In genomic region chr16:85856585-85856984, GRCh38 we compare ENCODE assay signal across 24 cellular contexts. TPM values are rescaled to one million over a fixed set of nuclear protein-coding genes. Genes with fewer than 3 reads are reported as not detected.
"Had no signal": no experiment of that assay in that cellular context is flagged by ENCODE, and none has a peak within 500 bp of the region (broad histone marks: within the 10 kb centered on the region; RNA-seq: fewer than 3 reads in every experiment).

No MANE protein-coding gene starts in this region.

- H3K4me1 ChIP-seq: body of pancreas, suprapubic skin, uterus had no signal

- H3K4me3 ChIP-seq: body of pancreas, cardiac muscle cell, left lung, lung, stomach, suprapubic skin, tibial nerve, uterus had no signal

- H3K36me3 Mint-ChIP-seq: naive thymus-derived CD8-positive, alpha-beta T cell had no signal

- H3K9me3 ChIP-seq: suprapubic skin, tibial nerve, uterus had no signal

- H3K4me3 Mint-ChIP-seq: activated naive CD8-positive, alpha-beta T cell treated with anti-CD3 and anti-CD28 coated beads, Interleukin-2, amount 50 U/mL, for 24 hours; naive thymus-derived CD8-positive, alpha-beta T cell had no signal

- H3K27ac ChIP-seq: body of pancreas, cardiac muscle cell, left lung, stomach, suprapubic skin, tibial nerve, uterus, WERI-Rb-1 had no signal

- H3K36me3 ChIP-seq: cardiac muscle cell, left lung, stomach, suprapubic skin, tibial nerve, uterus, WERI-Rb-1 had no signal

- DNase-seq: activated CD4-positive, alpha-beta T cell treated with anti-CD3 and anti-CD28 coated beads for 1 hour; activated CD4-positive, alpha-beta T cell treated with anti-CD3 and anti-CD28 coated beads, Interleukin-2, amount 50 U/mL, for 1 hour; activated effector memory CD4-positive, alpha-beta T cell treated with anti-CD3 and anti-CD28 coated beads, Interleukin-2, amount 50 U/mL, for 16 hours; activated naive CD4-positive, alpha-beta T cell treated with anti-CD3 and anti-CD28 coated beads, Interleukin-2, amount 50 U/mL, for 16 hours; activated naive CD8-positive, alpha-beta T cell treated with anti-CD3 and anti-CD28 coated beads, Interleukin-2, amount 50 U/mL, for 24 hours; body of pancreas; dermis blood vessel endothelial cell; effector CD8-positive, alpha-beta T cell; foreskin melanocyte; naive thymus-derived CD8-positive, alpha-beta T cell; retina; stimulated activated CD4-positive, alpha-beta T cell treated with anti-CD3 and anti-CD28 coated beads, Interleukin-4, amount 100 ng/mL, for 1 hour; stomach; T-helper 1 cell; uterus; WERI-Rb-1 had no signal

- FAIRE-seq: TTC549 had no signal

- H3K27ac Mint-ChIP-seq: activated naive CD8-positive, alpha-beta T cell treated with anti-CD3 and anti-CD28 coated beads, Interleukin-2, amount 50 U/mL, for 24 hours; naive thymus-derived CD8-positive, alpha-beta T cell; progenitor cell of endocrine pancreas had no signal

RNA-seq across cellular contexts. Expression of gene IRF8, which starts 42.4 kb away (rescaled TPM):
- total RNA-seq: osteocyte had no signal
